Comparison of ENCODE assay signal across 2 cellular contexts in the genomic region with DNA sequence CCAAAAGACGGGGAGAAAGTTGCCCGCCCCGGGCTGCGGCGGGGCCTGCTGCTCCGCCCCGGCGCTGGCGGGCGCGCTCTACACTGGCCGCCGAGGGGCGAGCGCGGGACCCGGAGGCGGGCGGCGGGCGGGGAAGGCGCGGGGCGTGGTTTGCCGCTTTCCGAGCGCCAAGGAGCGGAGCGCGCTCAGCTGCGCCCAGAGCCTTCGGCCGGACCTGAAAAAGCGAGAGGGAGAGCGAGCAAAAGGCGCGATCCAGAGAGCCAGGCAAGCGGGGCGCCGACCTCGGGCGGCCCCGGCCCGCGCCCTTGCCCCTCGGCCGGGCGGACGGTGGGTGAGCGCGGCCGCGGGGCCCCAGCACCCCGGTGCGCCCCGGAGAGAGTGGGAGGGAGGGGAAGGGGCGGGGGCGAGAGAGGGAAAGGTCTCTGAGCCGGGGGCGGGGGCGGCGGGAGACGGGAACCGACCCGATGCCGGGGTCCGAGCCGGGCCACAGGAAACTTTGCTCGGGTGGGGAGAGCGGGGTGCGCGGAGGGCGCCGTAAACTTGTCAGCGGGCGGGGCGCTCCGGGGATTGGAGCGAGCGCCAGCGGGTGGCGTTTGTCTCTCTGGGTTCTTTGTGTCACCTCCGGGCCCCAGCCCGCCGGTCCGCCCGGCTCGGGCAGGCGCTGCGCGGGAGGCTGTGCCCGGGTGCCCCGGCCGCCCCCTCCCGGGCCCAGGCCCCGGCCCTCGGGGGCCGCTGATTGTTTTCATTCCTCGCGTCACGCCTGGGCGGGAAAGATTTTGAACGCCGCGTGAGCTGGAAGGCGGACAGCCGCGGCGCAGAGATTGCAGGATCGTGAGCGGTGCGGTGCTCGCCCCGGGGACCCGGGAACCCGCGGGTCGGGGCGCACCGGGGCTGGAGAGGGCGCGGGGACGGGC.
TF ChIP-seq lines count a peak whose summit lies in the region.

A gene with protein sequence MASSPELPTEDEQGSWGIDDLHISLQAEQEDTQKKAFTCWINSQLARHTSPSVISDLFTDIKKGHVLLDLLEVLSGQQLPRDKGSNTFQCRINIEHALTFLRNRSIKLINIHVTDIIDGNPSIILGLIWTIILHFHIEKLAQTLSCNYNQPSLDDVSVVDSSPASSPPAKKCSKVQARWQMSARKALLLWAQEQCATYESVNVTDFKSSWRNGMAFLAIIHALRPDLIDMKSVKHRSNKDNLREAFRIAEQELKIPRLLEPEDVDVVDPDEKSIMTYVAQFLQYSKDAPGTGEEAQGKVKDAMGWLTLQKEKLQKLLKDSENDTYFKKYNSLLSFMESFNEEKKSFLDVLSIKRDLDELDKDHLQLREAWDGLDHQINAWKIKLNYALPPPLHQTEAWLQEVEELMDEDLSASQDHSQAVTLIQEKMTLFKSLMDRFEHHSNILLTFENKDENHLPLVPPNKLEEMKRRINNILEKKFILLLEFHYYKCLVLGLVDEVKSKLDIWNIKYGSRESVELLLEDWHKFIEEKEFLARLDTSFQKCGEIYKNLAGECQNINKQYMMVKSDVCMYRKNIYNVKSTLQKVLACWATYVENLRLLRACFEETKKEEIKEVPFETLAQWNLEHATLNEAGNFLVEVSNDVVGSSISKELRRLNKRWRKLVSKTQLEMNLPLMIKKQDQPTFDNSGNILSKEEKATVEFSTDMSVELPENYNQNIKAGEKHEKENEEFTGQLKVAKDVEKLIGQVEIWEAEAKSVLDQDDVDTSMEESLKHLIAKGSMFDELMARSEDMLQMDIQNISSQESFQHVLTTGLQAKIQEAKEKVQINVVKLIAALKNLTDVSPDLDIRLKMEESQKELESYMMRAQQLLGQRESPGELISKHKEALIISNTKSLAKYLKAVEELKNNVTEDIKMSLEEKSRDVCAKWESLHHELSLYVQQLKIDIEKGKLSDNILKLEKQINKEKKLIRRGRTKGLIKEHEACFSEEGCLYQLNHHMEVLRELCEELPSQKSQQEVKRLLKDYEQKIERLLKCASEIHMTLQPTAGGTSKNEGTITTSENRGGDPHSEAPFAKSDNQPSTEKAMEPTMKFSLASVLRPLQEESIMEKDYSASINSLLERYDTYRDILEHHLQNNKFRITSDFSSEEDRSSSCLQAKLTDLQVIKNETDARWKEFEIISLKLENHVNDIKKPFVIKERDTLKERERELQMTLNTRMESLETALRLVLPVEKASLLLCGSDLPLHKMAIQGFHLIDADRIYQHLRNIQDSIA (N-terminal part only) (plus strand): TSS at position 188 of the 914 bp plus-strand sequence. CDS start 56,145 bp downstream, outside the sequence.

TF ChIP-seq in HCT116, 20 proteins besides CTCF, POLR2A, EP300 and RAD21:
- TF ChIP-seq, protein P1, sequence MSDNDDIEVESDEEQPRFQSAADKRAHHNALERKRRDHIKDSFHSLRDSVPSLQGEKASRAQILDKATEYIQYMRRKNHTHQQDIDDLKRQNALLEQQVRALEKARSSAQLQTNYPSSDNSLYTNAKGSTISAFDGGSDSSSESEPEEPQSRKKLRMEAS (IDR thresholded peaks at IDR 0.05), result peak; percentile 14; the same call in 1 of the 2 replicates
- no peak for TF ChIP-seq EZH2phosphoT487 (IDR thresholded peaks at IDR 0.05; ENCODE audit: borderline replicate concordance)
- TF ChIP-seq POLR2AphosphoS5 (IDR thresholded peaks at IDR 0.05; ENCODE audit: low read depth, low read length), result peak; percentile 39
- TF ChIP-seq CEBPB (IDR thresholded peaks at IDR 0.05; ENCODE audit: low read depth), result no peak
- peak; percentile 48; the same call in 1 of the 2 replicates for TF ChIP-seq ZFX (IDR thresholded peaks at IDR 0.05)

TF ChIP-seq in GM12878, 131 proteins besides CTCF, POLR2A, EP300 and RAD21 (continues in another document):
- TF ChIP-seq MEF2B (IDR thresholded peaks at IDR 0.05; ENCODE audit: partially characterized antibody, poor library complexity, severe bottlenecking), result no peak
- no peak for TF ChIP-seq NR2C2 (IDR thresholded peaks at IDR 0.05; ENCODE audit: borderline replicate concordance, control insufficient read depth, insufficient read length, low read depth)
- no peak for TF ChIP-seq SKIL (IDR thresholded peaks at IDR 0.05; ENCODE audit: low read depth, poor library complexity, severe bottlenecking)
- no peak for TF ChIP-seq NFYA (IDR thresholded peaks at IDR 0.05; ENCODE audit: borderline replicate concordance, low read depth, low read length)
- 0 out of 2 replicates have a peak, but pooled peaks have one; percentile 37 for TF ChIP-seq ZNF592 (IDR thresholded peaks at IDR 0.05)
- TF ChIP-seq, protein P2, sequence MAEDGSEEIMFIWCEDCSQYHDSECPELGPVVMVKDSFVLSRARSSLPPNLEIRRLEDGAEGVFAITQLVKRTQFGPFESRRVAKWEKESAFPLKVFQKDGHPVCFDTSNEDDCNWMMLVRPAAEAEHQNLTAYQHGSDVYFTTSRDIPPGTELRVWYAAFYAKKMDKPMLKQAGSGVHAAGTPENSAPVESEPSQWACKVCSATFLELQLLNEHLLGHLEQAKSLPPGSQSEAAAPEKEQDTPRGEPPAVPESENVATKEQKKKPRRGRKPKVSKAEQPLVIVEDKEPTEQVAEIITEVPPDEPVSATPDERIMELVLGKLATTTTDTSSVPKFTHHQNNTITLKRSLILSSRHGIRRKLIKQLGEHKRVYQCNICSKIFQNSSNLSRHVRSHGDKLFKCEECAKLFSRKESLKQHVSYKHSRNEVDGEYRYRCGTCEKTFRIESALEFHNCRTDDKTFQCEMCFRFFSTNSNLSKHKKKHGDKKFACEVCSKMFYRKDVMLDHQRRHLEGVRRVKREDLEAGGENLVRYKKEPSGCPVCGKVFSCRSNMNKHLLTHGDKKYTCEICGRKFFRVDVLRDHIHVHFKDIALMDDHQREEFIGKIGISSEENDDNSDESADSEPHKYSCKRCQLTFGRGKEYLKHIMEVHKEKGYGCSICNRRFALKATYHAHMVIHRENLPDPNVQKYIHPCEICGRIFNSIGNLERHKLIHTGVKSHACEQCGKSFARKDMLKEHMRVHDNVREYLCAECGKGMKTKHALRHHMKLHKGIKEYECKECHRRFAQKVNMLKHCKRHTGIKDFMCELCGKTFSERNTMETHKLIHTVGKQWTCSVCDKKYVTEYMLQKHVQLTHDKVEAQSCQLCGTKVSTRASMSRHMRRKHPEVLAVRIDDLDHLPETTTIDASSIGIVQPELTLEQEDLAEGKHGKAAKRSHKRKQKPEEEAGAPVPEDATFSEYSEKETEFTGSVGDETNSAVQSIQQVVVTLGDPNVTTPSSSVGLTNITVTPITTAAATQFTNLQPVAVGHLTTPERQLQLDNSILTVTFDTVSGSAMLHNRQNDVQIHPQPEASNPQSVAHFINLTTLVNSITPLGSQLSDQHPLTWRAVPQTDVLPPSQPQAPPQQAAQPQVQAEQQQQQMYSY (CRISPR knock-in tag; IDR thresholded peaks at IDR 0.05), result no peak
- TF ChIP-seq RBBP5 (conservative IDR thresholded peaks at IDR 0.05), result no peak
- 0 out of 2 replicates have a peak, but pooled peaks have one; percentile 19 for TF ChIP-seq CREB1 (IDR thresholded peaks at IDR 0.05; ENCODE audit: low read depth)
- TF ChIP-seq NR2F1 (conservative IDR thresholded peaks at IDR 0.05), result peak; percentile 40; the same call in 1 of the 2 replicates
- peak; percentile 32 to 65; a peak in 3 of 4 replicates for TF ChIP-seq BHLHE40 (IDR thresholded peaks at IDR 0.05; ENCODE audit: borderline replicate concordance in 1 of 2, low read depth in 2 of 2, low read length in 1 of 2)
- TF ChIP-seq EGR1 (IDR thresholded peaks at IDR 0.05; ENCODE audit: borderline replicate concordance in 1 of 2, low read depth in 2 of 2, low read length in 2 of 2), result 0 out of 3 replicates have a peak, but pooled peaks of 1 of the 2 experiments have one; percentile 30
- no peak; a peak in 1 of 4 replicates for TF ChIP-seq SRF (IDR thresholded peaks at IDR 0.05; ENCODE audit: low read depth in 2 of 2, low read length in 2 of 2)
- TF ChIP-seq NFXL1 (IDR thresholded peaks at IDR 0.05; ENCODE audit: borderline replicate concordance), result peak; percentile 69; the same call in 1 of the 2 replicates
- TF ChIP-seq ZNF24 (IDR thresholded peaks at IDR 0.05), result 0 out of 2 replicates have a peak, but pooled peaks have one; percentile 24
- no peak for TF ChIP-seq SUPT20H (IDR thresholded peaks at IDR 0.05; ENCODE audit: borderline replicate concordance, control insufficient read depth, low read depth, low read length)
- no peak for TF ChIP-seq ZZZ3 (IDR thresholded peaks at IDR 0.05; ENCODE audit: control insufficient read depth, insufficient read length, low read depth)
- TF ChIP-seq NKRF (conservative IDR thresholded peaks at IDR 0.05), result peak; percentile 65
- peak; percentile 32; the same call in 1 of the 2 replicates for TF ChIP-seq ZNF687 (IDR thresholded peaks at IDR 0.05)
- TF ChIP-seq FOXK2 (IDR thresholded peaks at IDR 0.05), result no peak
- peak; percentile 38; the same call in 1 of the 2 replicates for TF ChIP-seq BACH1 (IDR thresholded peaks at IDR 0.05; ENCODE audit: borderline replicate concordance)
- TF ChIP-seq MXI1 (IDR thresholded peaks at IDR 0.05; ENCODE audit: low read depth, low read length), result 0 out of 2 replicates have a peak, but pooled peaks have one; percentile 30
- peak; percentile 59 for TF ChIP-seq IKZF1 (conservative IDR thresholded peaks at IDR 0.05)
- TF ChIP-seq JUNB (IDR thresholded peaks at IDR 0.05), result no peak
- TF ChIP-seq RFX5 (IDR thresholded peaks at IDR 0.05; ENCODE audit: low read depth, low read length), result no peak
